1 cellular context compared by ENCODE assay signal in the genomic region with DNA sequence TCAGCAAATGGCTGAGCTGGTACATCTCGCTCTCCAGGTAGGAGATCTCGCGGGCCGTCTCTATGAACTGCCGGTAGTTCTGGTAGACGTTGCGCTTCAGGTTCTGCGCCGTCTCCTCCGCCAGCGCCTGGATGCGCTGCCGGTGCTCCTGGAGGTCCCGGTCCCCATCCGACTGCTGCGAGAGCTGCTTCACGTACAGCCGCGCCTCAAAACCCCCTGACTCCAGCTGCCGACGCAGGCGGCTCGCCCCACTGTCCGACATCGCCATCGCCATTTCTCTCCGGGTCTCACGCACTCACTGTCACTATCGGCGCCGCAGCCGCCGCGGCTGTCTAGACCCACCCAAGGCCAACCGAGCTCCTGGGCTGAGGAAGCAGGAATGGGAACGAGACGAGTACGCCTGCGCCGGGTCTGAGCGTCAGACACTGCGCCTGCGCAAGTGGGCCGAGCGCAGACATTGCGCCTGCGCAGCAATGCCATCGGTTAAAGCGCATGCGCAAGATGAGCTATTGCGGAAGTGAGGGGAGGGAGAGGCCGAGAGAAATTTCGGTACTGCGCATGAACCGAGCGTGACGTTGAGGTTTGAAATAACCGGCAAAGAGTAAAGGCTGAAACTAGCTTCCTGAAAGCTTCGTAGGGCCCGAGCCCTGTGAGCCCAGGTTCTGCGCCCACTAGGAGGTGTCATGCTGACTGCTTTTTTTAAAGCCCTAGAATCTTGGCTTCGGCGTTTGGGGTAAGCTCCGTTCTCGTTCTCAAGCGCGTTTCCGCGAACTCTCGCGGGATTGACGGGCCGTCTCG.
A peak's percentile ranks its signal among the peaks of the same experiment; 100 is the strongest.
TF ChIP-seq lines count a peak whose summit lies in the region.

A gene with protein sequence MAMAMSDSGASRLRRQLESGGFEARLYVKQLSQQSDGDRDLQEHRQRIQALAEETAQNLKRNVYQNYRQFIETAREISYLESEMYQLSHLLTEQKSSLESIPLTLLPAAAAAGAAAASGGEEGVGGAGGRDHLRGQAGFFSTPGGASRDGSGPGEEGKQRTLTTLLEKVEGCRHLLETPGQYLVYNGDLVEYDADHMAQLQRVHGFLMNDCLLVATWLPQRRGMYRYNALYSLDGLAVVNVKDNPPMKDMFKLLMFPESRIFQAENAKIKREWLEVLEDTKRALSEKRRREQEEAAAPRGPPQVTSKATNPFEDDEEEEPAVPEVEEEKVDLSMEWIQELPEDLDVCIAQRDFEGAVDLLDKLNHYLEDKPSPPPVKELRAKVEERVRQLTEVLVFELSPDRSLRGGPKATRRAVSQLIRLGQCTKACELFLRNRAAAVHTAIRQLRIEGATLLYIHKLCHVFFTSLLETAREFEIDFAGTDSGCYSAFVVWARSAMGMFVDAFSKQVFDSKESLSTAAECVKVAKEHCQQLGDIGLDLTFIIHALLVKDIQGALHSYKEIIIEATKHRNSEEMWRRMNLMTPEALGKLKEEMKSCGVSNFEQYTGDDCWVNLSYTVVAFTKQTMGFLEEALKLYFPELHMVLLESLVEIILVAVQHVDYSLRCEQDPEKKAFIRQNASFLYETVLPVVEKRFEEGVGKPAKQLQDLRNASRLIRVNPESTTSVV (minus strand): TSS at position 381 of the 798 bp plus-strand sequence. CDS start 107 bp downstream, at position 274.

TF ChIP-seq in K562, 482 proteins besides CTCF, POLR2A, EP300 and RAD21 (continued from another document and continues in another):
- no peak for TF ChIP-seq SAFB (IDR thresholded peaks at IDR 0.05; ENCODE audit: borderline replicate concordance, low read depth, low read length)
- TF ChIP-seq FOXP1 (CRISPR knock-in tag; IDR thresholded peaks at IDR 0.05), result peak; percentile 77; the same call in 1 of the 2 replicates
- TF ChIP-seq E2F3 (CRISPR knock-in tag; IDR thresholded peaks at IDR 0.05), result no peak
- TF ChIP-seq, protein P1, sequence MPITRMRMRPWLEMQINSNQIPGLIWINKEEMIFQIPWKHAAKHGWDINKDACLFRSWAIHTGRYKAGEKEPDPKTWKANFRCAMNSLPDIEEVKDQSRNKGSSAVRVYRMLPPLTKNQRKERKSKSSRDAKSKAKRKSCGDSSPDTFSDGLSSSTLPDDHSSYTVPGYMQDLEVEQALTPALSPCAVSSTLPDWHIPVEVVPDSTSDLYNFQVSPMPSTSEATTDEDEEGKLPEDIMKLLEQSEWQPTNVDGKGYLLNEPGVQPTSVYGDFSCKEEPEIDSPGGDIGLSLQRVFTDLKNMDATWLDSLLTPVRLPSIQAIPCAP (CRISPR knock-in tag; IDR thresholded peaks at IDR 0.05; ENCODE audit: borderline replicate concordance), result no peak
- no peak; a peak in 3 of 4 replicates for TF ChIP-seq SRF (CRISPR knock-in tag; IDR thresholded peaks at IDR 0.05)
- peak in 2 of 3 experiments; percentile 7 to 23 for TF ChIP-seq YY1 (IDR thresholded peaks at IDR 0.05; ENCODE audit: borderline replicate concordance in 1 of 3, control insufficient read depth in 1 of 3, extremely low read depth in 1 of 3, insufficient read depth in 3 of 3, insufficient read length in 1 of 3, insufficient replicate concordance in 2 of 3, low read depth in 1 of 3, low read length in 2 of 3)
- 0 out of 2 replicates have a peak, but pooled peaks have one; percentile 43 for TF ChIP-seq ZNF75A (CRISPR knock-in tag; IDR thresholded peaks at IDR 0.05)
- TF ChIP-seq NFE2 (IDR thresholded peaks at IDR 0.05; ENCODE audit: low read depth), result peak; percentile 70
- TF ChIP-seq, protein P2, sequence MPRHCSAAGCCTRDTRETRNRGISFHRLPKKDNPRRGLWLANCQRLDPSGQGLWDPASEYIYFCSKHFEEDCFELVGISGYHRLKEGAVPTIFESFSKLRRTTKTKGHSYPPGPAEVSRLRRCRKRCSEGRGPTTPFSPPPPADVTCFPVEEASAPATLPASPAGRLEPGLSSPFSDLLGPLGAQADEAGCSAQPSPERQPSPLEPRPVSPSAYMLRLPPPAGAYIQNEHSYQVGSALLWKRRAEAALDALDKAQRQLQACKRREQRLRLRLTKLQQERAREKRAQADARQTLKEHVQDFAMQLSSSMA (CRISPR knock-in tag; IDR thresholded peaks at IDR 0.05), result 0 out of 2 replicates have a peak, but pooled peaks have one; percentile 45
- TF ChIP-seq GTF2E2 (tag; IDR thresholded peaks at IDR 0.05), result peak; percentile 24; the same call in 1 of the 2 replicates
- no peak for TF ChIP-seq ZNF174 (CRISPR knock-in tag; IDR thresholded peaks at IDR 0.05)
- TF ChIP-seq ZNF584 (CRISPR knock-in tag; IDR thresholded peaks at IDR 0.05; ENCODE audit: low read depth), result no peak
- no peak for TF ChIP-seq ZNF586 (CRISPR knock-in tag; conservative IDR thresholded peaks at IDR 0.05)
- no peak for TF ChIP-seq NEUROD1 (IDR thresholded peaks at IDR 0.05; ENCODE audit: borderline replicate concordance, low read depth, low read length, partially characterized antibody)
- TF ChIP-seq, protein P3, sequence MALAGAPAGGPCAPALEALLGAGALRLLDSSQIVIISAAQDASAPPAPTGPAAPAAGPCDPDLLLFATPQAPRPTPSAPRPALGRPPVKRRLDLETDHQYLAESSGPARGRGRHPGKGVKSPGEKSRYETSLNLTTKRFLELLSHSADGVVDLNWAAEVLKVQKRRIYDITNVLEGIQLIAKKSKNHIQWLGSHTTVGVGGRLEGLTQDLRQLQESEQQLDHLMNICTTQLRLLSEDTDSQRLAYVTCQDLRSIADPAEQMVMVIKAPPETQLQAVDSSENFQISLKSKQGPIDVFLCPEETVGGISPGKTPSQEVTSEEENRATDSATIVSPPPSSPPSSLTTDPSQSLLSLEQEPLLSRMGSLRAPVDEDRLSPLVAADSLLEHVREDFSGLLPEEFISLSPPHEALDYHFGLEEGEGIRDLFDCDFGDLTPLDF (CRISPR knock-in tag; IDR thresholded peaks at IDR 0.05), result 0 out of 2 replicates have a peak, but pooled peaks have one; percentile 38
- TF ChIP-seq ZNF583 (CRISPR knock-in tag; IDR thresholded peaks at IDR 0.05), result peak; percentile 66
- TF ChIP-seq ZNF717 (CRISPR knock-in tag; IDR thresholded peaks at IDR 0.05), result no peak
- TF ChIP-seq, protein P4, sequence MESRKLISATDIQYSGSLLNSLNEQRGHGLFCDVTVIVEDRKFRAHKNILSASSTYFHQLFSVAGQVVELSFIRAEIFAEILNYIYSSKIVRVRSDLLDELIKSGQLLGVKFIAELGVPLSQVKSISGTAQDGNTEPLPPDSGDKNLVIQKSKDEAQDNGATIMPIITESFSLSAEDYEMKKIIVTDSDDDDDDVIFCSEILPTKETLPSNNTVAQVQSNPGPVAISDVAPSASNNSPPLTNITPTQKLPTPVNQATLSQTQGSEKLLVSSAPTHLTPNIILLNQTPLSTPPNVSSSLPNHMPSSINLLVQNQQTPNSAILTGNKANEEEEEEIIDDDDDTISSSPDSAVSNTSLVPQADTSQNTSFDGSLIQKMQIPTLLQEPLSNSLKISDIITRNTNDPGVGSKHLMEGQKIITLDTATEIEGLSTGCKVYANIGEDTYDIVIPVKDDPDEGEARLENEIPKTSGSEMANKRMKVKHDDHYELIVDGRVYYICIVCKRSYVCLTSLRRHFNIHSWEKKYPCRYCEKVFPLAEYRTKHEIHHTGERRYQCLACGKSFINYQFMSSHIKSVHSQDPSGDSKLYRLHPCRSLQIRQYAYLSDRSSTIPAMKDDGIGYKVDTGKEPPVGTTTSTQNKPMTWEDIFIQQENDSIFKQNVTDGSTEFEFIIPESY (CRISPR knock-in tag; IDR thresholded peaks at IDR 0.05), result no peak
- TF ChIP-seq, protein P5, sequence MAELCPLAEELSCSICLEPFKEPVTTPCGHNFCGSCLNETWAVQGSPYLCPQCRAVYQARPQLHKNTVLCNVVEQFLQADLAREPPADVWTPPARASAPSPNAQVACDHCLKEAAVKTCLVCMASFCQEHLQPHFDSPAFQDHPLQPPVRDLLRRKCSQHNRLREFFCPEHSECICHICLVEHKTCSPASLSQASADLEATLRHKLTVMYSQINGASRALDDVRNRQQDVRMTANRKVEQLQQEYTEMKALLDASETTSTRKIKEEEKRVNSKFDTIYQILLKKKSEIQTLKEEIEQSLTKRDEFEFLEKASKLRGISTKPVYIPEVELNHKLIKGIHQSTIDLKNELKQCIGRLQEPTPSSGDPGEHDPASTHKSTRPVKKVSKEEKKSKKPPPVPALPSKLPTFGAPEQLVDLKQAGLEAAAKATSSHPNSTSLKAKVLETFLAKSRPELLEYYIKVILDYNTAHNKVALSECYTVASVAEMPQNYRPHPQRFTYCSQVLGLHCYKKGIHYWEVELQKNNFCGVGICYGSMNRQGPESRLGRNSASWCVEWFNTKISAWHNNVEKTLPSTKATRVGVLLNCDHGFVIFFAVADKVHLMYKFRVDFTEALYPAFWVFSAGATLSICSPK (IDR thresholded peaks at IDR 0.05; ENCODE audit: borderline replicate concordance), result no peak
- TF ChIP-seq MTF1 (CRISPR knock-in tag; IDR thresholded peaks at IDR 0.05; ENCODE audit: borderline replicate concordance), result peak; percentile 97
- 0 out of 4 replicates have a peak, but pooled peaks of 1 of the 2 experiments have one; percentile 59 for TF ChIP-seq KDM4B (IDR thresholded peaks at IDR 0.05; ENCODE audit: borderline replicate concordance in 2 of 2, low read depth in 1 of 2)
- TF ChIP-seq, protein P6, sequence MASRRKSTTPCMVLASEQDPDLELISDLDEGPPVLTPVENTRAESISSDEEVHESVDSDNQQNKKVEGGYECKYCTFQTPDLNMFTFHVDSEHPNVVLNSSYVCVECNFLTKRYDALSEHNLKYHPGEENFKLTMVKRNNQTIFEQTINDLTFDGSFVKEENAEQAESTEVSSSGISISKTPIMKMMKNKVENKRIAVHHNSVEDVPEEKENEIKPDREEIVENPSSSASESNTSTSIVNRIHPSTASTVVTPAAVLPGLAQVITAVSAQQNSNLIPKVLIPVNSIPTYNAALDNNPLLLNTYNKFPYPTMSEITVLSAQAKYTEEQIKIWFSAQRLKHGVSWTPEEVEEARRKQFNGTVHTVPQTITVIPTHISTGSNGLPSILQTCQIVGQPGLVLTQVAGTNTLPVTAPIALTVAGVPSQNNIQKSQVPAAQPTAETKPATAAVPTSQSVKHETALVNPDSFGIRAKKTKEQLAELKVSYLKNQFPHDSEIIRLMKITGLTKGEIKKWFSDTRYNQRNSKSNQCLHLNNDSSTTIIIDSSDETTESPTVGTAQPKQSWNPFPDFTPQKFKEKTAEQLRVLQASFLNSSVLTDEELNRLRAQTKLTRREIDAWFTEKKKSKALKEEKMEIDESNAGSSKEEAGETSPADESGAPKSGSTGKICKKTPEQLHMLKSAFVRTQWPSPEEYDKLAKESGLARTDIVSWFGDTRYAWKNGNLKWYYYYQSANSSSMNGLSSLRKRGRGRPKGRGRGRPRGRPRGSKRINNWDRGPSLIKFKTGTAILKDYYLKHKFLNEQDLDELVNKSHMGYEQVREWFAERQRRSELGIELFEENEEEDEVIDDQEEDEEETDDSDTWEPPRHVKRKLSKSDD (conservative IDR thresholded peaks at IDR 0.05; ENCODE audit: low read length), result peak; percentile 92; the same call in 1 of the 2 replicates
- peak; percentile 53 for TF ChIP-seq SMAD4 (CRISPR knock-in tag; conservative IDR thresholded peaks at IDR 0.05)
- TF ChIP-seq TCF7 (IDR thresholded peaks at IDR 0.05; ENCODE audit: borderline replicate concordance), result 0 out of 2 replicates have a peak, but pooled peaks have one; percentile 10
- TF ChIP-seq, protein P7, sequence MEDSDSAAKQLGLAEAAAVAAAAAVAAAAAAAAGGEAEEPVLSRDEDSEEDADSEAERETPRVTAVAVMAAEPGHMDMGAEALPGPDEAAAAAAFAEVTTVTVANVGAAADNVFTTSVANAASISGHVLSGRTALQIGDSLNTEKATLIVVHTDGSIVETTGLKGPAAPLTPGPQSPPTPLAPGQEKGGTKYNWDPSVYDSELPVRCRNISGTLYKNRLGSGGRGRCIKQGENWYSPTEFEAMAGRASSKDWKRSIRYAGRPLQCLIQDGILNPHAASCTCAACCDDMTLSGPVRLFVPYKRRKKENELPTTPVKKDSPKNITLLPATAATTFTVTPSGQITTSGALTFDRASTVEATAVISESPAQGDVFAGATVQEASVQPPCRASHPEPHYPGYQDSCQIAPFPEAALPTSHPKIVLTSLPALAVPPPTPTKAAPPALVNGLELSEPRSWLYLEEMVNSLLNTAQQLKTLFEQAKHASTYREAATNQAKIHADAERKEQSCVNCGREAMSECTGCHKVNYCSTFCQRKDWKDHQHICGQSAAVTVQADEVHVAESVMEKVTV (CRISPR knock-in tag; IDR thresholded peaks at IDR 0.05), result peak; percentile 34; the same call in 1 of the 2 replicates
- TF ChIP-seq HNRNPL (IDR thresholded peaks at IDR 0.05; ENCODE audit: low read depth, low read length), result no peak
- TF ChIP-seq OTX1 (CRISPR knock-in tag; IDR thresholded peaks at IDR 0.05), result peak; percentile 63; the same call in 1 of the 2 replicates
- TF ChIP-seq, protein P8, sequence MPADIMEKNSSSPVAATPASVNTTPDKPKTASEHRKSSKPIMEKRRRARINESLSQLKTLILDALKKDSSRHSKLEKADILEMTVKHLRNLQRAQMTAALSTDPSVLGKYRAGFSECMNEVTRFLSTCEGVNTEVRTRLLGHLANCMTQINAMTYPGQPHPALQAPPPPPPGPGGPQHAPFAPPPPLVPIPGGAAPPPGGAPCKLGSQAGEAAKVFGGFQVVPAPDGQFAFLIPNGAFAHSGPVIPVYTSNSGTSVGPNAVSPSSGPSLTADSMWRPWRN (IDR thresholded peaks at IDR 0.05; ENCODE audit: low read depth), result no peak
- no peak for TF ChIP-seq ZKSCAN8 (CRISPR knock-in tag; IDR thresholded peaks at IDR 0.05)
- TF ChIP-seq, protein P9, sequence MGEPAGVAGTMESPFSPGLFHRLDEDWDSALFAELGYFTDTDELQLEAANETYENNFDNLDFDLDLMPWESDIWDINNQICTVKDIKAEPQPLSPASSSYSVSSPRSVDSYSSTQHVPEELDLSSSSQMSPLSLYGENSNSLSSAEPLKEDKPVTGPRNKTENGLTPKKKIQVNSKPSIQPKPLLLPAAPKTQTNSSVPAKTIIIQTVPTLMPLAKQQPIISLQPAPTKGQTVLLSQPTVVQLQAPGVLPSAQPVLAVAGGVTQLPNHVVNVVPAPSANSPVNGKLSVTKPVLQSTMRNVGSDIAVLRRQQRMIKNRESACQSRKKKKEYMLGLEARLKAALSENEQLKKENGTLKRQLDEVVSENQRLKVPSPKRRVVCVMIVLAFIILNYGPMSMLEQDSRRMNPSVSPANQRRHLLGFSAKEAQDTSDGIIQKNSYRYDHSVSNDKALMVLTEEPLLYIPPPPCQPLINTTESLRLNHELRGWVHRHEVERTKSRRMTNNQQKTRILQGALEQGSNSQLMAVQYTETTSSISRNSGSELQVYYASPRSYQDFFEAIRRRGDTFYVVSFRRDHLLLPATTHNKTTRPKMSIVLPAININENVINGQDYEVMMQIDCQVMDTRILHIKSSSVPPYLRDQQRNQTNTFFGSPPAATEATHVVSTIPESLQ (CRISPR knock-in tag; IDR thresholded peaks at IDR 0.05), result no peak; the same call in 1 of the 2 replicates
- TF ChIP-seq, protein P10, sequence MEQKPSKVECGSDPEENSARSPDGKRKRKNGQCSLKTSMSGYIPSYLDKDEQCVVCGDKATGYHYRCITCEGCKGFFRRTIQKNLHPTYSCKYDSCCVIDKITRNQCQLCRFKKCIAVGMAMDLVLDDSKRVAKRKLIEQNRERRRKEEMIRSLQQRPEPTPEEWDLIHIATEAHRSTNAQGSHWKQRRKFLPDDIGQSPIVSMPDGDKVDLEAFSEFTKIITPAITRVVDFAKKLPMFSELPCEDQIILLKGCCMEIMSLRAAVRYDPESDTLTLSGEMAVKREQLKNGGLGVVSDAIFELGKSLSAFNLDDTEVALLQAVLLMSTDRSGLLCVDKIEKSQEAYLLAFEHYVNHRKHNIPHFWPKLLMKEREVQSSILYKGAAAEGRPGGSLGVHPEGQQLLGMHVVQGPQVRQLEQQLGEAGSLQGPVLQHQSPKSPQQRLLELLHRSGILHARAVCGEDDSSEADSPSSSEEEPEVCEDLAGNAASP (IDR thresholded peaks at IDR 0.05), result no peak
